Comparison of ENCODE assay signal across 23 cellular contexts in genomic region chr10:421170-421569, GRCh38.
DNase-seq lines count a peak whose midpoint lies in the region; ATAC-seq, FAIRE-seq and TF ChIP-seq lines count a peak whose summit lies in the region.
"Had no signal": no experiment of that assay in that cellular context is flagged by ENCODE, and none has a peak within 500 bp of the region (broad histone marks: within the 10 kb centered on the region; RNA-seq: fewer than 3 reads in every experiment).

No MANE protein-coding gene starts in this region.

- H3K9me3 ChIP-seq in ascending aorta: no peaks in the 10 kb centered on the region
- H3K9me3 ChIP-seq in esophagus muscularis mucosa: no peaks in the 10 kb centered on the region
- no peaks in the 10 kb centered on the region for H3K9me3 ChIP-seq in SK-N-SH
- H3K9me3 ChIP-seq: SJCRH30 had no signal

- no peak overlapping the region for H3K9ac ChIP-seq in SK-N-SH
- H3K9ac ChIP-seq: KMS-11 had no signal

- H3K27ac Mint-ChIP-seq in progenitor cell of endocrine pancreas: peak overlapping the region; percentile 13
- H3K27ac Mint-ChIP-seq: CD4-positive, alpha-beta T cell had no signal

- H3K9me2 ChIP-seq in SK-N-SH: no peaks in the 10 kb centered on the region

- H3K4me1 Mint-ChIP-seq in progenitor cell of endocrine pancreas (ENCODE audit: low read depth): no peaks in the 10 kb centered on the region

- H3K4me2 ChIP-seq in SK-N-SH: no peak overlapping the region
- H3K4me2 ChIP-seq: KMS-11 had no signal

- ATAC-seq in HG02840 (IDR thresholded peaks at IDR 0.05; ENCODE audit: low FRiP score, unreplicated experiment) (no peak), HG02678 (IDR thresholded peaks at IDR 0.05; ENCODE audit: unreplicated experiment) (no peak)
- ATAC-seq: Panc1 had no signal

- H4K20me1 ChIP-seq in SK-N-SH (ENCODE audit: insufficient read depth): no peaks in the 10 kb centered on the region

- no peak overlapping the region for H2AFZ ChIP-seq in SK-N-SH (ENCODE audit: low read depth)

- 61% methylated on average over 8 of the region's 8 CpGs for WGBS in esophagus muscularis mucosa
- 95% methylated on average over 8 of the region's 8 CpGs for WGBS in SK-N-SH (ENCODE audit: low lambda C conversion rate)

- TF ChIP-seq EP300 in esophagus muscularis mucosa (IDR thresholded peaks at IDR 0.05): no peak
- no peak for TF ChIP-seq EP300 in SK-N-SH (IDR thresholded peaks at IDR 0.05; ENCODE audit: borderline replicate concordance in 1 of 2, low read depth in 1 of 2, low read length in 1 of 2)

- peaks cover 7% of the 10 kb centered on the region for H3F3A ChIP-seq in SK-N-SH (replicated peaks; ENCODE audit: insufficient read depth)

- peak overlapping the region; percentile 67 to 73 for H3K27ac ChIP-seq in ascending aorta
- no peak overlapping the region for H3K27ac ChIP-seq in esophagus muscularis mucosa (replicated peaks in 1 of 4)
- H3K27ac ChIP-seq in SK-N-SH (ENCODE audit: low read depth in 2 of 2, low read length in 1 of 2): no peak overlapping the region
- H3K27ac ChIP-seq: KMS-11, SJCRH30 had no signal

- H3K4me1 ChIP-seq in ascending aorta: peaks cover 3 to 12% of the 10 kb centered on the region in 2 donors
- H3K4me1 ChIP-seq in esophagus muscularis mucosa: no peaks in the 10 kb centered on the region
- H3K4me1 ChIP-seq in SK-N-SH (ENCODE audit: control insufficient read depth in 1 of 2, insufficient read depth in 2 of 2, low read depth in 1 of 2, low read length in 1 of 2): no peaks in the 10 kb centered on the region; a peak in 1 of 4 replicates
- H3K4me1 ChIP-seq: SJCRH30 had no signal

- no peaks in the 10 kb centered on the region for H3K9me3 Mint-ChIP-seq in progenitor cell of endocrine pancreas (ENCODE audit: low read depth)
- H3K9me3 Mint-ChIP-seq: CD4-positive, alpha-beta T cell had no signal

- no peak for TF ChIP-seq RAD21 in SK-N-SH (IDR thresholded peaks at IDR 0.05; ENCODE audit: low read length)

- H3K4me3 ChIP-seq in ascending aorta (peak overlapping the region; percentile 21 to 40), esophagus muscularis mucosa (no peak overlapping the region), SK-N-SH (ENCODE audit: low read depth in 2 of 2, low read length in 1 of 2) (no peak overlapping the region)
- H3K4me3 ChIP-seq: SJCRH30 had no signal

- CTCF ChIA-PET in SK-N-SH (lab: Yijun Ruan, JAX): interaction anchor here (1.6 kb wide), 1 partner anchor 368 kb away, joined by 3 read pairs; no protein-coding TSS in a partner anchor

- TF ChIP-seq CTCF in ascending aorta (IDR thresholded peaks at IDR 0.05) (peak in 2 of 3 experiments; percentile 25 to 40), esophagus muscularis mucosa (IDR thresholded peaks at IDR 0.05) (no peak), progenitor cell of endocrine pancreas (IDR thresholded peaks at IDR 0.05; ENCODE audit: unreplicated experiment) (no peak), SK-N-SH (IDR thresholded peaks at IDR 0.05) (no peak)

- no peak overlapping the region for H3K4me3 Mint-ChIP-seq in progenitor cell of endocrine pancreas (ENCODE audit: low read depth)
- H3K4me3 Mint-ChIP-seq: CD4-positive, alpha-beta T cell had no signal

- no peak for DNase-seq in ascending aorta (ENCODE audit: low spot score in 2 of 2)
- DNase-seq in esophagus muscularis mucosa (ENCODE audit: extremely low spot score): peak; percentile 74
- DNase-seq in progenitor cell of endocrine pancreas (ENCODE audit: low spot score, unreplicated experiment): no peak
- DNase-seq in urothelium cell line (ENCODE audit: low spot score): no peak
- no peak for DNase-seq in SK-N-SH
- DNase-seq: CD4-positive, alpha-beta T cell; COR-L47; DMS79; H7; IMR-90; NCI-H1694; NCI-H2081; NCI-H2171; NCI-H345; NCI-H524; NCI-H774; NK-92 treated with Interleukin-12 subunit alpha and Interleukin-12 subunit beta, amount 100 ng/mL, for 24 hours had no signal

- intact Hi-C loops in ascending aorta (cut with DNase I) (no loop called here), esophagus muscularis mucosa (cut with DNase I) (no loop called here)

- POLR2A ChIA-PET in SK-N-SH (lab: Yijun Ruan, JAX): no interaction called here

- FAIRE-seq in urothelium cell line (lab: Jason Lieb, UNC): no peak
- FAIRE-seq: GM19239 had no signal

- H3K27me3 Mint-ChIP-seq in progenitor cell of endocrine pancreas: no peaks in the 10 kb centered on the region
- H3K27me3 Mint-ChIP-seq: CD4-positive, alpha-beta T cell had no signal

- peaks cover 9% of the 10 kb centered on the region; the same call in 1 of the 2 replicates for H3K79me2 ChIP-seq in SK-N-SH (ENCODE audit: insufficient read depth)

- peaks cover 0 to 14% of the 10 kb centered on the region in 2 donors for H3K36me3 ChIP-seq in ascending aorta
- H3K36me3 ChIP-seq in esophagus muscularis mucosa: peaks cover 9 to 51% (median 44%) of the 10 kb centered on the region in 4 donors
- H3K36me3 ChIP-seq in SK-N-SH (replicated peaks in 1 of 2; ENCODE audit: control insufficient read depth in 1 of 2, insufficient read depth in 2 of 2, low read length in 1 of 2): peaks cover 10 to 15% of the 10 kb centered on the region in 2 experiments
- H3K36me3 ChIP-seq: SJCRH30 had no signal

- peaks cover 22% of the 10 kb centered on the region for H3K36me3 Mint-ChIP-seq in progenitor cell of endocrine pancreas (ENCODE audit: insufficient read depth)

- no peak for TF ChIP-seq POLR2A in esophagus muscularis mucosa (IDR thresholded peaks at IDR 0.05; ENCODE audit: low read depth)

- H3K27me3 ChIP-seq in ascending aorta (no peaks in the 10 kb centered on the region), esophagus muscularis mucosa (no peaks in the 10 kb centered on the region), SK-N-SH (ENCODE audit: insufficient read depth) (no peaks in the 10 kb centered on the region)
- H3K27me3 ChIP-seq: SJCRH30 had no signal

TF ChIP-seq in SK-N-SH, 30 proteins besides CTCF, POLR2A, EP300 and RAD21:
- TF ChIP-seq NRF1 (IDR thresholded peaks at IDR 0.05; ENCODE audit: low read depth, low read length): no peak
- TF ChIP-seq FOXM1 (IDR thresholded peaks at IDR 0.05; ENCODE audit: low read depth): no peak
- TF ChIP-seq, protein P1, sequence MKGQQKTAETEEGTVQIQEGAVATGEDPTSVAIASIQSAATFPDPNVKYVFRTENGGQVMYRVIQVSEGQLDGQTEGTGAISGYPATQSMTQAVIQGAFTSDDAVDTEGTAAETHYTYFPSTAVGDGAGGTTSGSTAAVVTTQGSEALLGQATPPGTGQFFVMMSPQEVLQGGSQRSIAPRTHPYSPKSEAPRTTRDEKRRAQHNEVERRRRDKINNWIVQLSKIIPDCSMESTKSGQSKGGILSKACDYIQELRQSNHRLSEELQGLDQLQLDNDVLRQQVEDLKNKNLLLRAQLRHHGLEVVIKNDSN (IDR thresholded peaks at IDR 0.05; ENCODE audit: borderline replicate concordance, low read depth): no peak
- no peak for TF ChIP-seq RXRA (IDR thresholded peaks at IDR 0.05; ENCODE audit: borderline replicate concordance, low read depth)
- no peak for TF ChIP-seq MEF2A (IDR thresholded peaks at IDR 0.05; ENCODE audit: borderline replicate concordance, low read depth)
- TF ChIP-seq TCF12 (IDR thresholded peaks at IDR 0.05): no peak
- no peak for TF ChIP-seq SMC3 (IDR thresholded peaks at IDR 0.05; ENCODE audit: low read depth, low read length)
- TF ChIP-seq CHD2 (IDR thresholded peaks at IDR 0.05; ENCODE audit: low read length, partially characterized antibody): no peak
- no peak for TF ChIP-seq JUND (IDR thresholded peaks at IDR 0.05)
- no peak for TF ChIP-seq FOSL2 (IDR thresholded peaks at IDR 0.05; ENCODE audit: borderline replicate concordance, low read depth)
- no peak for TF ChIP-seq RFX5 (IDR thresholded peaks at IDR 0.05; ENCODE audit: low read length)
- TF ChIP-seq TAF1 (IDR thresholded peaks at IDR 0.05; ENCODE audit: borderline replicate concordance, low read depth, low read length): no peak
- TF ChIP-seq, protein P2, sequence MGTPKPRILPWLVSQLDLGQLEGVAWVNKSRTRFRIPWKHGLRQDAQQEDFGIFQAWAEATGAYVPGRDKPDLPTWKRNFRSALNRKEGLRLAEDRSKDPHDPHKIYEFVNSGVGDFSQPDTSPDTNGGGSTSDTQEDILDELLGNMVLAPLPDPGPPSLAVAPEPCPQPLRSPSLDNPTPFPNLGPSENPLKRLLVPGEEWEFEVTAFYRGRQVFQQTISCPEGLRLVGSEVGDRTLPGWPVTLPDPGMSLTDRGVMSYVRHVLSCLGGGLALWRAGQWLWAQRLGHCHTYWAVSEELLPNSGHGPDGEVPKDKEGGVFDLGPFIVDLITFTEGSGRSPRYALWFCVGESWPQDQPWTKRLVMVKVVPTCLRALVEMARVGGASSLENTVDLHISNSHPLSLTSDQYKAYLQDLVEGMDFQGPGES (IDR thresholded peaks at IDR 0.05; ENCODE audit: low read depth, low read length): no peak
TF ChIP-seq in SK-N-SH: peak in this region for 0.

Comparison
In these comparisons a context has a peak if more than half of its experiments do, and no peak if none do; other contexts are left out.
1. H3K27ac ChIP-seq: peak in ascending aorta (2 of 2); none in esophagus muscularis mucosa (0 of 4) and SK-N-SH (0 of 2).
2. H3K4me3 ChIP-seq: peak in ascending aorta (2 of 2); none in esophagus muscularis mucosa (0 of 4) and SK-N-SH (0 of 2).
3. CTCF ChIP-seq: peak in ascending aorta (2 of 3); none in esophagus muscularis mucosa (0 of 3), progenitor cell of endocrine pancreas (single experiment) and SK-N-SH (single experiment).